8 cellular contexts compared by ENCODE assay signal in the genomic region with DNA sequence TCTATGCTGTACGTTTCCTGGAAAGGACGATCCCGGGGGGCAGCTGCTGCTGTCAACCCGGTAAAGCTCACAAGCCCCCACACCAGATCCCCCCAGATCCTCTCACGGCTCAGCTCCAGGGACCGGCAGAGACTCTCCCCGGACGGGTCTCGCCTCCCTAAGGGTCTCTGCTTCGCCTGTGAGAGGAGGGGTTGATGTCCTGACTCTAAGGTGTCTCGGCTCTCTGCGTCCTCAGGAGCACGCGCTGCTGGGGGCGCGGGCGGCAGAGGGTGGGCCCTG. TPM values are rescaled to one million over a fixed set of nuclear protein-coding genes. Genes with fewer than 3 reads are reported as not detected.
DNase-seq lines count a peak whose midpoint lies in the region; ATAC-seq, FAIRE-seq and TF ChIP-seq lines count a peak whose summit lies in the region.

No MANE protein-coding gene starts in this region.

- DNase-seq in BE2C (no peak), HFF-Myc (ENCODE audit: extremely low read depth, low read depth) (no peak), right atrium auricular region (ENCODE audit: low spot score) (no peak), small intestine (no peak), CD1c-positive myeloid dendritic cell (ENCODE audit: extremely low spot score) (no peak), NCI-H2081 treated with DMSO at 0.1 percent for 48 hours (lab: John Stamatoyannopoulos, UW) (no peak), hepatic stellate cell (ENCODE audit: low spot score) (no peak)
- DNase-seq in activated CD8-positive, alpha-beta T cell treated with anti-CD3 and anti-CD28 coated beads, Interleukin-2, amount 10 ng/mL, durations not matched to agents 7 days and 5 days = no peak

- peak overlapping the region; percentile 24 for H3K4me3 ChIP-seq in BE2C (ENCODE audit: low read depth, low read length)
- peak overlapping the region; percentile 81 for H3K4me3 ChIP-seq in HFF-Myc (replicated peaks; ENCODE audit: low read depth, low read length)
- H3K4me3 ChIP-seq in right atrium auricular region = peak overlapping the region; percentile 63 to 72
- H3K4me3 ChIP-seq in small intestine (ENCODE audit: low read depth in 1 of 2, low read length in 2 of 2) = peak overlapping the region; percentile 54 to 60

- no peaks in the 10 kb centered on the region for H3K36me3 ChIP-seq in BE2C
- H3K36me3 ChIP-seq in right atrium auricular region = no peaks in the 10 kb centered on the region
- no peaks in the 10 kb centered on the region for H3K36me3 ChIP-seq in small intestine (ENCODE audit: control insufficient read depth in 2 of 2, insufficient read depth in 2 of 2, low read length in 2 of 2)

- H3K4me3 Mint-ChIP-seq in activated CD8-positive, alpha-beta T cell treated with anti-CD3 and anti-CD28 coated beads, Interleukin-2, amount 10 ng/mL, durations not matched to agents 7 days and 5 days = peak overlapping the region; percentile 67

- no peaks in the 10 kb centered on the region for H3K27me3 Mint-ChIP-seq in activated CD8-positive, alpha-beta T cell treated with anti-CD3 and anti-CD28 coated beads, Interleukin-2, amount 10 ng/mL, durations not matched to agents 7 days and 5 days (ENCODE audit: low read depth)

- H3K27ac Mint-ChIP-seq in activated CD8-positive, alpha-beta T cell treated with anti-CD3 and anti-CD28 coated beads, Interleukin-2, amount 10 ng/mL, durations not matched to agents 7 days and 5 days = no peak overlapping the region

- TF ChIP-seq CTCF in BE2C (IDR thresholded peaks at IDR 0.05; ENCODE audit: low read depth, low read length) = no peak
- TF ChIP-seq CTCF in HFF-Myc (IDR thresholded peaks at IDR 0.05; ENCODE audit: low read depth, low read length, missing control alignments) = no peak
- no peak for TF ChIP-seq CTCF in right atrium auricular region (IDR thresholded peaks at IDR 0.05)

- H3K9me3 ChIP-seq in BE2C = no peaks in the 10 kb centered on the region
- H3K9me3 ChIP-seq in right atrium auricular region = peaks cover 0 to 7% of the 10 kb centered on the region in 2 donors
- H3K9me3 ChIP-seq in small intestine (ENCODE audit: control insufficient read depth, low read depth) = no peaks in the 10 kb centered on the region

- no peaks in the 10 kb centered on the region for H3K36me3 Mint-ChIP-seq in activated CD8-positive, alpha-beta T cell treated with anti-CD3 and anti-CD28 coated beads, Interleukin-2, amount 10 ng/mL, durations not matched to agents 7 days and 5 days (ENCODE audit: low read depth)

- H3K27ac ChIP-seq in right atrium auricular region = peak overlapping the region in 1 of 2 donors; percentile 55
- H3K27ac ChIP-seq in small intestine (ENCODE audit: low read depth in 1 of 2, low read length in 1 of 2) = no peak overlapping the region

- no peaks in the 10 kb centered on the region for H3K4me1 ChIP-seq in BE2C
- peaks cover 0 to 26% of the 10 kb centered on the region in 2 donors for H3K4me1 ChIP-seq in right atrium auricular region
- no peaks in the 10 kb centered on the region for H3K4me1 ChIP-seq in small intestine (ENCODE audit: control insufficient read depth in 2 of 2, insufficient read depth in 1 of 2, low read depth in 1 of 2, low read length in 1 of 2)

- WGBS in small intestine, 3 donors = 1 to 2% (median 2%) methylated on average over 11 to 17 of the region's 17 CpGs

- H3K4me1 Mint-ChIP-seq in activated CD8-positive, alpha-beta T cell treated with anti-CD3 and anti-CD28 coated beads, Interleukin-2, amount 10 ng/mL, durations not matched to agents 7 days and 5 days (ENCODE audit: low read depth) = peaks cover 32% of the 10 kb centered on the region

- POLR2A ChIA-PET in activated CD8-positive, alpha-beta T cell treated with anti-CD3 and anti-CD28 coated beads, Interleukin-2, amount 10 ng/mL, durations not matched to agents 7 days and 5 days (lab: Charles Lee) = interaction anchor here (1.1 to 1.5 kb wide), 2 partner anchors 43 to 73 kb away, joined by 3 to 6 read pairs; no protein-coding TSS in a partner anchor

- H3K27me3 ChIP-seq in BE2C = peaks cover 15% of the 10 kb centered on the region
- no peaks in the 10 kb centered on the region for H3K27me3 ChIP-seq in right atrium auricular region
- no peaks in the 10 kb centered on the region for H3K27me3 ChIP-seq in small intestine (ENCODE audit: control insufficient read depth in 2 of 2, insufficient read depth in 2 of 2, low read length in 2 of 2)

- no peak for FAIRE-seq in small intestine (lab: Jason Lieb, UNC)

- no peak for ATAC-seq in activated CD8-positive, alpha-beta T cell treated with anti-CD3 and anti-CD28 coated beads, Interleukin-2, amount 10 ng/mL, durations not matched to agents 7 days and 5 days

- no peaks in the 10 kb centered on the region for H3K9me3 Mint-ChIP-seq in activated CD8-positive, alpha-beta T cell treated with anti-CD3 and anti-CD28 coated beads, Interleukin-2, amount 10 ng/mL, durations not matched to agents 7 days and 5 days (ENCODE audit: insufficient read depth)

- CTCF ChIA-PET in activated CD8-positive, alpha-beta T cell treated with anti-CD3 and anti-CD28 coated beads, Interleukin-2, amount 10 ng/mL, durations not matched to agents 7 days and 5 days (lab: Charles Lee) = interaction anchor here (1.0 to 3.3 kb wide), 13 partner anchors 10 to 407 kb away, joined by 3 to 69 read pairs (median 8); a partner anchor contains a TSS

RNA-seq across cellular contexts. Expression of a gene that starts 0.5 kb away (rescaled TPM):
- polyA plus RNA-seq in BE2C (2012; ENCODE audit: insufficient read depth, insufficient read length, low read depth) = 0.15 TPM
- 1 to 10 TPM; 7.7 to 8.5 TPM for total RNA-seq in activated CD8-positive, alpha-beta T cell treated with anti-CD3 and anti-CD28 coated beads, Interleukin-2, amount 10 ng/mL, durations not matched to agents 7 days and 5 days
- total RNA-seq in right atrium auricular region = 1 to 10 TPM; 3.4 to 3.9 TPM
- polyA plus RNA-seq in small intestine = 1 to 10 TPM; 2.0 to 4.6 (median 3.8) TPM

RNA-seq across cellular contexts. Expression of a gene that starts 26.5 kb away (rescaled TPM):
- polyA plus RNA-seq in BE2C (2012; ENCODE audit: insufficient read depth, insufficient read length, low read depth) = 344 TPM
- 100 to 1,000 TPM; 377 to 385 TPM for total RNA-seq in activated CD8-positive, alpha-beta T cell treated with anti-CD3 and anti-CD28 coated beads, Interleukin-2, amount 10 ng/mL, durations not matched to agents 7 days and 5 days
- total RNA-seq in right atrium auricular region = 1,000 to 10,000 TPM in 1 of 2 donors, 100 to 1,000 TPM in 1; 785 to 1,543 TPM
- 100 to 1,000 TPM; 585 to 675 (median 631) TPM for polyA plus RNA-seq in small intestine

RNA-seq across cellular contexts. Expression of a gene that starts 32.6 kb away (rescaled TPM):
- polyA plus RNA-seq in BE2C (2012; ENCODE audit: insufficient read depth, insufficient read length, low read depth) = 12.7 TPM
- 10 to 100 TPM; 63.7 to 65.9 TPM for total RNA-seq in activated CD8-positive, alpha-beta T cell treated with anti-CD3 and anti-CD28 coated beads, Interleukin-2, amount 10 ng/mL, durations not matched to agents 7 days and 5 days
- 10 to 100 TPM; 12.5 to 16.8 TPM for total RNA-seq in right atrium auricular region
- 10 to 100 TPM; 15.7 to 32.7 (median 23.2) TPM for polyA plus RNA-seq in small intestine

Comparison
In these comparisons a context has a peak if more than half of its experiments do, and no peak if none do; other contexts are left out.
1. H3K4me3 ChIP-seq: peak in every context shown above with its lines; median percentile 81 in HFF-Myc; 68 in right atrium auricular region; 57 in small intestine; 24 in BE2C.